In genomic region chr20:40682104-40683045, GRCh38 we compare ENCODE assay signal across 1 cellular context.
A peak's percentile ranks its signal among the peaks of the same experiment; 100 is the strongest.
TF ChIP-seq lines count a peak whose summit lies in the region.

No MANE protein-coding gene starts in this region.

TF ChIP-seq in HepG2, 621 proteins besides CTCF, POLR2A, EP300 and RAD21 (continued from another document):
- TF ChIP-seq ZNF276 (CRISPR knock-in tag; IDR thresholded peaks at IDR 0.05; ENCODE audit: low read depth) (no peak), TBL1XR1 (IDR thresholded peaks at IDR 0.05; ENCODE audit: borderline replicate concordance, low read length, partially characterized antibody) (no peak), ZNF512B (CRISPR knock-in tag; IDR thresholded peaks at IDR 0.05; ENCODE audit: borderline replicate concordance) (peak; percentile 63; the same call in 1 of the 2 replicates), FIP1L1 (IDR thresholded peaks at IDR 0.05; ENCODE audit: borderline replicate concordance, insufficient read depth, low read depth, low read length) (no peak), HNF1A (IDR thresholded peaks at IDR 0.05; ENCODE audit: low read depth) (no peak), HNF1A (CRISPR knock-in tag; IDR thresholded peaks at IDR 0.05; ENCODE audit: borderline replicate concordance) (0 out of 2 replicates have a peak, but pooled peaks have one; percentile 21), ZNF614 (CRISPR knock-in tag; IDR thresholded peaks at IDR 0.05; ENCODE audit: borderline replicate concordance) (no peak), NCOA2 (CRISPR knock-in tag; IDR thresholded peaks at IDR 0.05) (peak; percentile 70), ZMYM3 (CRISPR knock-in tag; IDR thresholded peaks at IDR 0.05) (peak; percentile 94), ZNF430 (CRISPR knock-in tag; IDR thresholded peaks at IDR 0.05) (peak; percentile 97), ZNF281 (CRISPR knock-in tag; IDR thresholded peaks at IDR 0.05; ENCODE audit: borderline replicate concordance) (no peak), SKI (IDR thresholded peaks at IDR 0.05; ENCODE audit: partially characterized antibody) (no peak), DR1 (CRISPR knock-in tag; IDR thresholded peaks at IDR 0.05) (no peak), U2AF1 (optimal IDR thresholded peaks at IDR 0.05; ENCODE audit: low read depth, low read length) (no peak), ZNF260 (CRISPR knock-in tag; IDR thresholded peaks at IDR 0.05; ENCODE audit: borderline replicate concordance, low read depth) (no peak), ATF6 (CRISPR knock-in tag; conservative IDR thresholded peaks at IDR 0.05) (peak; percentile 87; the same call in 1 of the 2 replicates), ZNF251 (CRISPR knock-in tag; IDR thresholded peaks at IDR 0.05) (no peak), ZBTB49 (CRISPR knock-in tag; IDR thresholded peaks at IDR 0.05; ENCODE audit: borderline replicate concordance) (0 out of 2 replicates have a peak, but pooled peaks have one; percentile 23), TFDP2 (CRISPR knock-in tag; IDR thresholded peaks at IDR 0.05) (peak; percentile 57; the same call in 1 of the 2 replicates), SNAI1 (CRISPR knock-in tag; IDR thresholded peaks at IDR 0.05; ENCODE audit: borderline replicate concordance) (no peak)
